22 cellular contexts compared by ENCODE assay signal in genomic region chr15:81899024-81899423, GRCh38.
DNase-seq lines count a peak whose midpoint lies in the region; ATAC-seq and TF ChIP-seq lines count a peak whose summit lies in the region.
"Had no signal": no experiment of that assay in that cellular context is flagged by ENCODE, and none has a peak within 500 bp of the region (broad histone marks: within the 10 kb centered on the region; RNA-seq: fewer than 3 reads in every experiment).

No MANE protein-coding gene starts in this region.

- no peak overlapping the region for H2BK15ac ChIP-seq in IMR-90 (ENCODE audit: low read depth, low read length)

- ATAC-seq in IMR-90 (ENCODE audit: low read depth), result no peak
- ATAC-seq: GM12878 had no signal

- dilution Hi-C loops in IMR-90 (cut with HindIII; ENCODE audit: low sequenced_read_pairs, unreplicated experiment), result no loop called here

- TF ChIP-seq CTCF in IMR-90 (conservative IDR thresholded peaks at IDR 0.05; ENCODE audit: low read depth, low read length) (no peak), osteocyte (IDR thresholded peaks at IDR 0.05) (no peak)

- no peaks in the 10 kb centered on the region for H3K27me3 ChIP-seq in IMR-90 (ENCODE audit: control insufficient read depth, insufficient read depth, low read length)
- H3K27me3 ChIP-seq: BE2C, BLaER1 had no signal

- no peak overlapping the region for H2BK5ac ChIP-seq in IMR-90 (ENCODE audit: low read depth, low read length, poor library complexity, severe bottlenecking)

- H2BK120ac ChIP-seq in IMR-90 (ENCODE audit: low read depth, low read length), result 0 out of 2 replicates have a peak overlapping the region, but pooled peaks have one; percentile 51

- no peak overlapping the region for H3K4me3 Mint-ChIP-seq in osteocyte (ENCODE audit: unreplicated experiment)
- H3K4me3 Mint-ChIP-seq: CD14-positive monocyte; CD4-positive, alpha-beta memory T cell; CD4-positive, CD25-positive, alpha-beta regulatory T cell; CD8-positive, alpha-beta memory T cell had no signal

- intact Hi-C loops in IMR-90 (cut with micrococcal nuclease), result no loop called here

- 0 out of 4 replicates have a peak overlapping the region, but pooled peaks of 1 of the 2 experiments have one; percentile 9 for H4K8ac ChIP-seq in IMR-90 (ENCODE audit: low read depth in 2 of 2, low read length in 2 of 2)

- no TSS peak for BruUV-seq in IMR-90 (replicated peaks; lab: Mats Ljungman, UMichigan)

- peak overlapping the region; percentile 45; the same call in 1 of the 2 replicates for H4K91ac ChIP-seq in IMR-90 (ENCODE audit: insufficient read depth, low read depth, low read length)

- H3K4me1 ChIP-seq in IMR-90 (ENCODE audit: control insufficient read depth, insufficient read depth, low read length), result peaks cover 6% of the 10 kb centered on the region
- H3K4me1 ChIP-seq: BLaER1 had no signal

- TF ChIP-seq RAD21 in IMR-90 (IDR thresholded peaks at IDR 0.05; ENCODE audit: low read length), result no peak

- no CpG with 5 or more reads among the region's 2 CpGs for WGBS in IMR-90 (ENCODE audit: extremely low coverage in 2 of 2, insufficient read length in 1 of 2), 2 experiments

- H2AK9ac ChIP-seq in IMR-90 (replicated peaks; ENCODE audit: low read depth, low read length, poor library complexity), result no peak overlapping the region

- no peak overlapping the region for H3K9ac ChIP-seq in IMR-90 (ENCODE audit: low read depth, low read length)
- H3K9ac ChIP-seq: BLaER1 had no signal

- no peak overlapping the region for H4K5ac ChIP-seq in IMR-90 (ENCODE audit: low read depth, low read length)

- POLR2A ChIA-PET in IMR-90 (lab: Charles Lee; ENCODE audit: unreplicated experiment), result no interaction called here

- peak overlapping the region; percentile 12; the same call in 1 of the 2 replicates for H2BK20ac ChIP-seq in IMR-90 (ENCODE audit: low read depth, low read length)

- H3K4ac ChIP-seq in IMR-90 (ENCODE audit: low read depth, low read length), result no peak overlapping the region; the same call in 1 of the 2 replicates

- H3K9me3 ChIP-seq in IMR-90 (ENCODE audit: control insufficient read depth, insufficient read depth, low read length), result no peaks in the 10 kb centered on the region
- H3K9me3 ChIP-seq: BE2C, BLaER1 had no signal

- no peaks in the 10 kb centered on the region; the same call in none of the 2 replicates for H3K9me1 ChIP-seq in IMR-90 (ENCODE audit: insufficient read depth, low read length)

- no peaks in the 10 kb centered on the region for H3K36me3 Mint-ChIP-seq in osteocyte (ENCODE audit: unreplicated experiment)
- H3K36me3 Mint-ChIP-seq: CD14-positive monocyte; CD4-positive, alpha-beta memory T cell; CD4-positive, CD25-positive, alpha-beta regulatory T cell; CD8-positive, alpha-beta memory T cell had no signal

- no peak overlapping the region for H3K23ac ChIP-seq in IMR-90 (ENCODE audit: low read depth, low read length)

- no peaks in the 10 kb centered on the region for H3K79me1 ChIP-seq in IMR-90 (ENCODE audit: low read depth in 1 of 2, low read length in 2 of 2)

- H3K36me3 ChIP-seq in IMR-90 (ENCODE audit: control insufficient read depth, insufficient read depth, low read length), result no peaks in the 10 kb centered on the region
- H3K36me3 ChIP-seq: BE2C, BLaER1 had no signal

- DNase-seq in EH (ENCODE audit: low read depth), result peak; percentile 55
- no peak for DNase-seq in IMR-90
- DNase-seq in osteocyte (ENCODE audit: extremely low spot score, unreplicated experiment), result no peak
- DNase-seq in activated CD8-positive, alpha-beta memory T cell treated with anti-CD3 and anti-CD28 coated beads, Interleukin-2, amount 50 U/mL, for 48 hours, result no peak
- no peak for DNase-seq in DMS79 (lab: John Stamatoyannopoulos, UW)
- DNase-seq: 8988T; ACHN; BE2C; C1 segment of cervical spinal cord; CD4-positive, alpha-beta memory T cell; CD4-positive, CD25-positive, alpha-beta regulatory T cell; CD8-positive, alpha-beta memory T cell; COR-L47; DMS 273 treated with DMSO at 0.1 percent for 48 hours; DMS153; DMS53; DMS79 treated with DMSO at 0.1 percent for 48 hours; EL; GDM1 had no signal

- no peak overlapping the region for H3K27ac ChIP-seq in IMR-90 (ENCODE audit: insufficient read depth, low read length)
- H3K27ac ChIP-seq: BLaER1 had no signal

- H3K4me3 ChIP-seq in IMR-90 (ENCODE audit: insufficient read depth, low read depth, low read length), result no peak overlapping the region
- H3K4me3 ChIP-seq: BLaER1, GM12878 had no signal

- H2AK5ac ChIP-seq in IMR-90 (ENCODE audit: low read depth, low read length), result no peak overlapping the region

- CTCF ChIA-PET in IMR-90 (lab: Yijun Ruan, JAX), result interaction anchor here (1.4 to 1.8 kb wide), 2 partner anchors 9 to 11 kb away, joined by 3 to 6 read pairs; no protein-coding TSS in a partner anchor

- H3K27ac Mint-ChIP-seq in osteocyte (ENCODE audit: unreplicated experiment), result peak overlapping the region; percentile 2
- H3K27ac Mint-ChIP-seq: CD14-positive monocyte; CD4-positive, CD25-positive, alpha-beta regulatory T cell; CD8-positive, alpha-beta memory T cell had no signal

- H3K27me3 Mint-ChIP-seq in osteocyte (ENCODE audit: unreplicated experiment), result no peaks in the 10 kb centered on the region
- H3K27me3 Mint-ChIP-seq: CD4-positive, CD25-positive, alpha-beta regulatory T cell had no signal

- H2AFZ ChIP-seq in IMR-90 (replicated peaks; ENCODE audit: low read length, poor library complexity), result no peak overlapping the region

- no peak overlapping the region for H3K14ac ChIP-seq in IMR-90 (replicated peaks; ENCODE audit: low read depth, low read length)

- no peak overlapping the region for H3K4me2 ChIP-seq in IMR-90 (ENCODE audit: low read depth, low read length)
- H3K4me2 ChIP-seq: BLaER1 had no signal

- no peaks in the 10 kb centered on the region for H4K20me1 ChIP-seq in IMR-90 (ENCODE audit: insufficient read depth, low read length)
- H4K20me1 ChIP-seq: BLaER1 had no signal

- peaks cover 41% of the 10 kb centered on the region for H3K4me1 Mint-ChIP-seq in osteocyte (ENCODE audit: unreplicated experiment)
- H3K4me1 Mint-ChIP-seq: CD14-positive monocyte; CD4-positive, alpha-beta memory T cell; CD4-positive, CD25-positive, alpha-beta regulatory T cell; CD8-positive, alpha-beta memory T cell had no signal

- no peak overlapping the region for H3K18ac ChIP-seq in IMR-90 (ENCODE audit: low read depth, low read length)

- H3K9me3 Mint-ChIP-seq in osteocyte (ENCODE audit: unreplicated experiment), result no peaks in the 10 kb centered on the region
- H3K9me3 Mint-ChIP-seq: CD8-positive, alpha-beta memory T cell had no signal

- H3K56ac ChIP-seq in IMR-90 (ENCODE audit: extremely low read depth, insufficient read depth, low read length), result no peak overlapping the region

- no peak for TF ChIP-seq POLR2A in IMR-90 (IDR thresholded peaks at IDR 0.05; ENCODE audit: low read depth, low read length)

- in situ Hi-C loops in IMR-90 (cut with MboI; ENCODE audit: low sequenced_read_pairs), result loop anchor here (10.0 kb wide), 1 partner anchor 146 kb away; the partner anchor contains the start of gene MEX3B

TF ChIP-seq in IMR-90, 13 proteins besides CTCF, POLR2A, EP300 and RAD21:
- TF ChIP-seq RFX5 (IDR thresholded peaks at IDR 0.05; ENCODE audit: low read depth, low read length) (no peak), MAFK (IDR thresholded peaks at IDR 0.05; ENCODE audit: low read depth, low read length) (no peak), CEBPB (IDR thresholded peaks at IDR 0.05; ENCODE audit: low read depth, low read length) (no peak), CHD1 (IDR thresholded peaks at IDR 0.05; ENCODE audit: low read depth, low read length) (no peak), BHLHE40 (IDR thresholded peaks at IDR 0.05; ENCODE audit: low read depth, low read length) (no peak), SMC3 (IDR thresholded peaks at IDR 0.05; ENCODE audit: low read depth, low read length) (no peak), USF2 (IDR thresholded peaks at IDR 0.05; ENCODE audit: low read depth, low read length) (no peak), FOS (IDR thresholded peaks at IDR 0.05; ENCODE audit: low read depth, low read length) (no peak), ELK1 (IDR thresholded peaks at IDR 0.05; ENCODE audit: borderline replicate concordance, low read depth, low read length) (no peak), MXI1 (IDR thresholded peaks at IDR 0.05; ENCODE audit: borderline replicate concordance, low read depth, low read length) (no peak), NFE2L2 (IDR thresholded peaks at IDR 0.05; ENCODE audit: low read depth, low read length) (no peak), MAZ (IDR thresholded peaks at IDR 0.05; ENCODE audit: borderline replicate concordance, low read depth, low read length) (no peak), RCOR1 (IDR thresholded peaks at IDR 0.05; ENCODE audit: insufficient replicate concordance, low read length) (no peak)
TF ChIP-seq in IMR-90: peak in this region for 0.
